30 cellular contexts compared by ENCODE assay signal in genomic region chr4:89665662-89666061, GRCh38.
"Had no signal": no experiment of that assay in that cellular context is flagged by ENCODE, and none has a peak within 500 bp of the region (broad histone marks: within the 10 kb centered on the region; RNA-seq: fewer than 3 reads in every experiment).

No MANE protein-coding gene starts in this region.

- H3K9ac ChIP-seq: SK-N-SH had no signal

- ATAC-seq: activated CD4-positive, alpha-beta T cell treated with anti-CD3 and anti-CD28 coated beads for 36 hours; activated CD8-positive, alpha-beta T cell treated with anti-CD3 and anti-CD28 coated beads, Interleukin-2, amount 10 ng/mL, durations not matched to agents 7 days and 5 days; activated naive CD4-positive, alpha-beta T cell treated with anti-CD3 and anti-CD28 coated beads, Interleukin-2, amount 50 U/mL, for 72 hours; body of pancreas had no signal

- H3K9me3 ChIP-seq: adrenal gland, body of pancreas, MG63, SJSA1, SK-N-SH had no signal

- H3K27me3 Mint-ChIP-seq: activated CD4-positive, alpha-beta T cell treated with anti-CD3 and anti-CD28 coated beads for 36 hours had no signal

- H3K27ac Mint-ChIP-seq: activated CD4-positive, alpha-beta T cell treated with anti-CD3 and anti-CD28 coated beads for 36 hours; activated CD4-positive, alpha-beta T cell treated with anti-CD3 and anti-CD28 coated beads, Interleukin-2, amount 10 ng/mL, durations not matched to agents 7 days and 5 days; activated CD8-positive, alpha-beta T cell treated with anti-CD3 and anti-CD28 coated beads, Interleukin-2, amount 10 ng/mL, durations not matched to agents 7 days and 5 days; activated naive CD4-positive, alpha-beta T cell treated with anti-CD3 and anti-CD28 coated beads for 36 hours; activated naive CD4-positive, alpha-beta T cell treated with anti-CD3 and anti-CD28 coated beads, Interleukin-2, amount 50 U/mL, for 72 hours; activated T-cell treated with anti-CD3 and anti-CD28 coated beads, Interleukin-2, amount 50 U/mL, for 24 hours; activated T-helper 2 cell treated with anti-CD3 and anti-CD28 coated beads, Interferon-gamma antibody, Interleukin-2, Interleukin-4, amounts not matched to agents 10 μg/mL and 5 μg/mL and 100 μg/mL, durations not matched to agents 14 hours and 24 hours and 36 hours; T-helper 1 cell treated with Interleukin-12 subunit alpha and Interleukin-12 subunit beta and Interleukin-4 antibody, amounts not matched to agents 30 μg/mL and 1 μg/mL, for 36 hours; T-helper 2 cell treated with Interferon-gamma antibody and Interleukin-4, amounts not matched to agents 5 μg/mL and 100 μg/mL, for 36 hours had no signal

- H3K36me3 Mint-ChIP-seq: activated naive CD4-positive, alpha-beta T cell treated with anti-CD3 and anti-CD28 coated beads, Interleukin-2, amount 50 U/mL, for 72 hours had no signal

- DNase-seq: activated CD4-positive, alpha-beta T cell treated with anti-CD3 and anti-CD28 coated beads for 36 hours; activated CD4-positive, alpha-beta T cell treated with anti-CD3 and anti-CD28 coated beads, Interleukin-2, amount 10 ng/mL, durations not matched to agents 7 days and 5 days; activated CD4-positive, alpha-beta T cell treated with anti-CD3 and anti-CD28 coated beads, Interleukin-2, amount 50 U/mL, for 48 hours; activated CD8-positive, alpha-beta T cell treated with anti-CD3 and anti-CD28 coated beads, Interleukin-2, amount 10 ng/mL, durations not matched to agents 7 days and 5 days; activated gamma-delta T cell; activated naive CD4-positive, alpha-beta T cell treated with anti-CD3 and anti-CD28 coated beads for 36 hours; activated T-cell treated with anti-CD3 and anti-CD28 coated beads, Interleukin-2, amount 50 U/mL, for 24 hours; adrenal gland; body of pancreas; central memory CD4-positive, alpha-beta T cell; Karpas-422; KBM-7; MG63; NCI-H1092; NCI-H1436 treated with DMSO at 0.1 percent for 48 hours; NCI-H1694 treated with DMSO at 0.1 percent for 48 hours; NCI-H2029; NCI-H2107; NCI-H226; NCI-H446 treated with DMSO at 0.1 percent for 48 hours; NCI-H524; NK-92 treated with Interleukin-12 subunit alpha and Interleukin-12 subunit beta, amount 100 ng/mL, for 24 hours; PC-9; SHP77; SK-N-SH had no signal

- H3K4me3 ChIP-seq: adrenal gland, body of pancreas, MG63, PC-9, SJSA1 had no signal

- H2AFZ ChIP-seq: PC-9 had no signal

- H3K27me3 ChIP-seq: body of pancreas, MG63 had no signal

- H3K9me3 Mint-ChIP-seq: activated CD4-positive, alpha-beta T cell treated with anti-CD3 and anti-CD28 coated beads, Interleukin-2, amount 10 ng/mL, durations not matched to agents 7 days and 5 days; activated naive CD4-positive, alpha-beta T cell treated with anti-CD3 and anti-CD28 coated beads for 36 hours; activated naive CD4-positive, alpha-beta T cell treated with anti-CD3 and anti-CD28 coated beads, Interleukin-2, amount 50 U/mL, for 72 hours; activated T-cell treated with anti-CD3 and anti-CD28 coated beads, Interleukin-2, amount 50 U/mL, for 24 hours; activated T-helper 2 cell treated with anti-CD3 and anti-CD28 coated beads, Interferon-gamma antibody, Interleukin-2, Interleukin-4, amounts not matched to agents 10 μg/mL and 5 μg/mL and 100 μg/mL, durations not matched to agents 14 hours and 24 hours and 36 hours; T-helper 1 cell treated with Interleukin-12 subunit alpha and Interleukin-12 subunit beta and Interleukin-4 antibody, amounts not matched to agents 30 μg/mL and 1 μg/mL, for 36 hours; T-helper 2 cell treated with Interferon-gamma antibody and Interleukin-4, amounts not matched to agents 5 μg/mL and 100 μg/mL, for 36 hours had no signal

- H3K36me3 ChIP-seq: adrenal gland, MG63, SJSA1 had no signal

- H3K4me1 Mint-ChIP-seq: activated CD4-positive, alpha-beta T cell treated with anti-CD3 and anti-CD28 coated beads for 36 hours; activated CD4-positive, alpha-beta T cell treated with anti-CD3 and anti-CD28 coated beads, Interleukin-2, amount 10 ng/mL, durations not matched to agents 7 days and 5 days had no signal

- H3K4me2 ChIP-seq: PC-9, SK-N-SH had no signal

- H3K27ac ChIP-seq: adrenal gland, body of pancreas, PC-9, SJSA1 had no signal

- H3K4me1 ChIP-seq: adrenal gland, body of pancreas had no signal

- H3K4me3 Mint-ChIP-seq: activated CD4-positive, alpha-beta T cell treated with anti-CD3 and anti-CD28 coated beads for 36 hours; activated CD4-positive, alpha-beta T cell treated with anti-CD3 and anti-CD28 coated beads, Interleukin-2, amount 10 ng/mL, durations not matched to agents 7 days and 5 days; activated CD8-positive, alpha-beta T cell treated with anti-CD3 and anti-CD28 coated beads, Interleukin-2, amount 10 ng/mL, durations not matched to agents 7 days and 5 days; activated naive CD4-positive, alpha-beta T cell treated with anti-CD3 and anti-CD28 coated beads for 36 hours; activated T-cell treated with anti-CD3 and anti-CD28 coated beads, Interleukin-2, amount 50 U/mL, for 24 hours; T-helper 1 cell treated with Interleukin-12 subunit alpha and Interleukin-12 subunit beta and Interleukin-4 antibody, amounts not matched to agents 30 μg/mL and 1 μg/mL, for 36 hours; T-helper 2 cell treated with Interferon-gamma antibody and Interleukin-4, amounts not matched to agents 5 μg/mL and 100 μg/mL, for 36 hours had no signal
